Comparison of ENCODE assay signal across 8 cellular contexts in the genomic region with DNA sequence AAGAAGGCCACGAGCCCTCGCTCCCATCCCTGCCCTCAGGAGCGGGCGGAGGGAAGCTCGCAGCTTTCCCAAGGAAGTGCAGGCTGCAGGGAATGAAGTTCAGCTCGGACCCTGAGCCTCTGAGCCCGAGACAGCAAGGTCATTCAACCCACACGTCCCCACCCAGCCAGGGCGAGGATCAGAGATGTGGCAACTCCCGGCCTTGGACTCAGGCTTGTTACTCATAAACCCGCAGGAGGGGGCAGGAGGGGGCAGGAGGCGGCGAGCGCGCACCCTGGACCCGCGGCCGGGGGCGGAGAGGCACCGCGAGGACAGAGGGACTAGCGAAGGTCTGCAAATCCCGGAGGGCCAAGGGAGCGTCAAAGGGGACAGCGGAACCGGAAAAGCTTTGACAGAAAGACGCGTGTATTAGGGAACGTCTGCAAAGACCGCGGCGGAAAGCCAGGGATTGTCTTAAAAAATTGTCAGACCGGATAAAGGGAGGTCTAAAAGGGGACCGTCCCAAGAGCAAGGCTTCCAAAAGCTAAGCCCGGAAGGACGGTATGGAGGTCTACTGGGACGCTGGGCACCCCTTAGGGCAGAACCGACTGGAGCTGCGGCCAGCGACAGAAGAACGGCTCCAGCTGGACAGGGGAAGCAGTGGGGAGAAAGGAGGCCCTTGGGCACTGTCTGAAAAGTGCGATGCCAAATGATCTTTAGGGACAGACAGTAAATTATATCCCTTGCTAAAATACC.
DNase-seq lines count a peak whose midpoint lies in the region; ATAC-seq and TF ChIP-seq lines count a peak whose summit lies in the region.

No MANE protein-coding gene starts in this region.

- DNase-seq in DMS53 treated with DMSO at 0.1 percent for 48 hours (lab: John Stamatoyannopoulos, UW; ENCODE audit: unreplicated experiment): peak; percentile 73
- DNase-seq in Kasumi-1 (lab: John Stamatoyannopoulos, UW): peak; percentile 93 to 96
- peak; percentile 78 for DNase-seq in RWPE1 (ENCODE audit: low spot score)
- peak; percentile 60 for DNase-seq in activated T-helper 9 cell treated with anti-CD3 and anti-CD28 coated beads, Interleukin-2, amount 50 U/mL, for 16 hours (ENCODE audit: low read depth)
- peak; percentile 82 for DNase-seq in fibroblast of the conjunctiva (ENCODE audit: low read depth)
- peak; percentile 74 for DNase-seq in nephron progenitor cell

- CTCF ChIA-PET in RWPE1 (lab: Yijun Ruan, JAX): interaction anchor here (0.6 kb wide), 2 partner anchors 61 to 73 kb away, joined by 3 read pairs; no protein-coding TSS in a partner anchor

- H3K4me3 Mint-ChIP-seq in nephron progenitor cell: peak overlapping the region; percentile 98
- H3K4me3 Mint-ChIP-seq in stimulated activated naive CD8-positive, alpha-beta T cell treated with anti-CD3 and anti-CD28 coated beads, Interleukin-15, Interleukin-2, amounts not matched to agents 100 ng/mL and 50 ng/mL, for 24 hours: peak overlapping the region; percentile 98

- peaks cover 18% of the 10 kb centered on the region for H3K4me1 Mint-ChIP-seq in nephron progenitor cell
- peaks cover 36% of the 10 kb centered on the region for H3K4me1 Mint-ChIP-seq in stimulated activated naive CD8-positive, alpha-beta T cell treated with anti-CD3 and anti-CD28 coated beads, Interleukin-15, Interleukin-2, amounts not matched to agents 100 ng/mL and 50 ng/mL, for 24 hours (ENCODE audit: low read depth)

- TF ChIP-seq CTCF in RWPE1 (conservative IDR thresholded peaks at IDR 0.05; ENCODE audit: low read depth) (no peak), nephron progenitor cell (IDR thresholded peaks at IDR 0.05) (no peak)

- peak; percentile 36 for ATAC-seq in GM21825 (IDR thresholded peaks at IDR 0.05; ENCODE audit: unreplicated experiment)

- no peaks in the 10 kb centered on the region for H3K9me3 Mint-ChIP-seq in nephron progenitor cell
- H3K9me3 Mint-ChIP-seq in stimulated activated naive CD8-positive, alpha-beta T cell treated with anti-CD3 and anti-CD28 coated beads, Interleukin-15, Interleukin-2, amounts not matched to agents 100 ng/mL and 50 ng/mL, for 24 hours: no peaks in the 10 kb centered on the region

- peaks cover 25% of the 10 kb centered on the region for H3K36me3 Mint-ChIP-seq in nephron progenitor cell (ENCODE audit: low read depth)
- peaks cover 13% of the 10 kb centered on the region for H3K36me3 Mint-ChIP-seq in stimulated activated naive CD8-positive, alpha-beta T cell treated with anti-CD3 and anti-CD28 coated beads, Interleukin-15, Interleukin-2, amounts not matched to agents 100 ng/mL and 50 ng/mL, for 24 hours (ENCODE audit: low read depth)

- POLR2A ChIA-PET in RWPE1 (lab: Yijun Ruan, JAX; ENCODE audit: low non-redundant PET): interaction anchor here (0.7 to 2.0 kb wide), 10 partner anchors 10 to 128 kb away, joined by 3 to 12 read pairs (median 4); partner anchors contain the start of genes IRF9, PCK2, PSME1 and PSME2

- H3K27ac ChIP-seq in RWPE1: peak overlapping the region; percentile 99

- H3K27me3 Mint-ChIP-seq in nephron progenitor cell (ENCODE audit: low read depth, poor library complexity): peaks cover 10% of the 10 kb centered on the region
- no peaks in the 10 kb centered on the region for H3K27me3 Mint-ChIP-seq in stimulated activated naive CD8-positive, alpha-beta T cell treated with anti-CD3 and anti-CD28 coated beads, Interleukin-15, Interleukin-2, amounts not matched to agents 100 ng/mL and 50 ng/mL, for 24 hours

- H3K27ac Mint-ChIP-seq in nephron progenitor cell: peak overlapping the region; percentile 100
- peak overlapping the region; percentile 100 for H3K27ac Mint-ChIP-seq in stimulated activated naive CD8-positive, alpha-beta T cell treated with anti-CD3 and anti-CD28 coated beads, Interleukin-15, Interleukin-2, amounts not matched to agents 100 ng/mL and 50 ng/mL, for 24 hours

Comparison
In these comparisons a context has a peak if more than half of its experiments do, and no peak if none do; other contexts are left out.
1. Peak in every context shown above with its lines: DNase-seq, ATAC-seq and H3K27ac ChIP-seq.